Comparison of ENCODE assay signal across 12 cellular contexts in genomic region chr17:5582177-5582885, GRCh38. TPM values are rescaled to one million over a fixed set of nuclear protein-coding genes. Genes with fewer than 3 reads are reported as not detected.
DNase-seq lines count a peak whose midpoint lies in the region; ATAC-seq, FAIRE-seq and TF ChIP-seq lines count a peak whose summit lies in the region.
"Had no signal": no experiment of that assay in that cellular context is flagged by ENCODE, and none has a peak within 500 bp of the region (broad histone marks: within the 10 kb centered on the region; RNA-seq: fewer than 3 reads in every experiment).

No MANE protein-coding gene starts in this region.

- ATAC-seq in SK-N-SH treated with all-trans-retinoic acid at 6 μM for 48 hours (no peak), GM21619 (IDR thresholded peaks at IDR 0.05; ENCODE audit: unreplicated experiment) (no peak)

- H3K79me2 ChIP-seq in SK-N-SH (ENCODE audit: insufficient read depth) = peaks cover 24% of the 10 kb centered on the region
- no peaks in the 10 kb centered on the region for H3K79me2 ChIP-seq in H1 (ENCODE audit: control insufficient read depth in 1 of 2, insufficient read depth in 2 of 2, low read length in 2 of 2)
- H3K79me2 ChIP-seq in neural progenitor cell (ENCODE audit: low read depth) = no peaks in the 10 kb centered on the region

- H3K36me3 ChIP-seq in SK-N-SH (replicated peaks in 1 of 2; ENCODE audit: control insufficient read depth in 1 of 2, insufficient read depth in 2 of 2, low read length in 1 of 2) (peaks cover 3 to 25% of the 10 kb centered on the region in 2 experiments), H1 (ENCODE audit: control insufficient read depth in 2 of 4, insufficient read depth in 4 of 4, low read length in 3 of 4) (no peaks in the 10 kb centered on the region), neural progenitor cell (no peaks in the 10 kb centered on the region)

- DNase-seq in SK-N-SH (no peak), RWPE1 (ENCODE audit: low spot score) (no peak), H1 (ENCODE audit: low read depth in 1 of 2, low spot score in 2 of 2) (no peak), neural progenitor cell (ENCODE audit: low spot score) (no peak), activated gamma-delta T cell (lab: John Stamatoyannopoulos, UW) (no peak)
- no peak for DNase-seq in stimulated activated CD4-positive, alpha-beta T cell treated with anti-CD3 and anti-CD28 coated beads, Interleukin-4, amount 100 ng/mL, for 4 hours
- DNase-seq: NCI-H1417, T1000 had no signal

- no peaks in the 10 kb centered on the region for H3K27me3 ChIP-seq in SK-N-SH (ENCODE audit: insufficient read depth)
- H3K27me3 ChIP-seq in H1 (replicated peaks in 1 of 4; ENCODE audit: control insufficient read depth in 3 of 4, extremely low read depth in 1 of 4, insufficient read depth in 3 of 4, low read length in 3 of 4) = no peaks in the 10 kb centered on the region
- no peaks in the 10 kb centered on the region for H3K27me3 ChIP-seq in neural progenitor cell

- H3K14ac ChIP-seq in H1 (ENCODE audit: insufficient read length) = no peak overlapping the region

- no peak overlapping the region for H2BK20ac ChIP-seq in H1 (ENCODE audit: low read length)

- no peak overlapping the region for H3K23ac ChIP-seq in H1 (ENCODE audit: insufficient read length)

- no peak overlapping the region for H3K4ac ChIP-seq in H1 (replicated peaks; ENCODE audit: insufficient read length, low read depth, low read length)

- peak overlapping the region; percentile 57 for H3K27ac Mint-ChIP-seq in neural progenitor cell
- H3K27ac Mint-ChIP-seq: type B pancreatic cell had no signal

- H3K4me2 ChIP-seq in SK-N-SH (peak overlapping the region; percentile 90), H1 (ENCODE audit: insufficient read depth in 1 of 2, low read depth in 2 of 2, low read length in 2 of 2) (no peak overlapping the region), neural progenitor cell (no peak overlapping the region)

- no peaks in the 10 kb centered on the region for H3K9me2 ChIP-seq in SK-N-SH

- no peaks in the 10 kb centered on the region for H3K23me2 ChIP-seq in H1 (ENCODE audit: low read depth, low read length)

- no peak overlapping the region for H3K4me3 Mint-ChIP-seq in neural progenitor cell
- H3K4me3 Mint-ChIP-seq: type B pancreatic cell had no signal

- no peak for TF ChIP-seq POLR2A in H1 (IDR thresholded peaks at IDR 0.05; ENCODE audit: control extremely low read depth in 1 of 2, low read depth in 2 of 2, low read length in 2 of 2)

- no peak overlapping the region for H2BK120ac ChIP-seq in H1 (replicated peaks; ENCODE audit: low read depth, low read length)

- H3K4me3 ChIP-seq in SK-N-SH (ENCODE audit: low read depth in 2 of 2, low read length in 1 of 2) = peak overlapping the region in 1 of 2 experiments; percentile 61; a peak in 1 of 4 replicates
- H3K4me3 ChIP-seq in H1 (ENCODE audit: extremely low read depth in 1 of 4, insufficient read depth in 2 of 4, low read depth in 3 of 4, low read length in 4 of 4) = no peak overlapping the region
- no peak overlapping the region for H3K4me3 ChIP-seq in neural progenitor cell

- no peak for TF ChIP-seq EP300 in SK-N-SH (IDR thresholded peaks at IDR 0.05; ENCODE audit: borderline replicate concordance in 1 of 2, low read depth in 1 of 2, low read length in 1 of 2)
- TF ChIP-seq EP300 in H1 (IDR thresholded peaks at IDR 0.05; ENCODE audit: borderline replicate concordance in 1 of 2, low read depth in 2 of 2, low read length in 2 of 2) = no peak

- H3K79me1 ChIP-seq in H1 (ENCODE audit: low read depth, low read length) = no peaks in the 10 kb centered on the region

- no peak for FAIRE-seq in H1 (lab: Jason Lieb, UNC)

- H2BK12ac ChIP-seq in H1 (ENCODE audit: low read depth, low read length) = no peak overlapping the region

- H3K9ac ChIP-seq in SK-N-SH = no peak overlapping the region
- H3K9ac ChIP-seq in H1 (replicated peaks in 1 of 4; ENCODE audit: extremely low read depth in 1 of 4, low read depth in 3 of 4, low read length in 3 of 4) = no peak overlapping the region
- H3K9ac ChIP-seq in neural progenitor cell = no peak overlapping the region

- H3K9me3 ChIP-seq in SK-N-SH (no peaks in the 10 kb centered on the region), H1 (ENCODE audit: insufficient read depth in 2 of 2, low read depth in 1 of 2, low read length in 1 of 2) (no peaks in the 10 kb centered on the region), neural progenitor cell (ENCODE audit: low read depth) (no peaks in the 10 kb centered on the region)

- H3K4me1 ChIP-seq in SK-N-SH (ENCODE audit: control insufficient read depth in 1 of 2, insufficient read depth in 2 of 2, low read depth in 1 of 2, low read length in 1 of 2) (peaks cover 0 to 20% of the 10 kb centered on the region in 2 experiments; a peak in 3 of 4 replicates), H1 (replicated peaks in 1 of 4; ENCODE audit: control insufficient read depth in 3 of 4, insufficient read depth in 4 of 4, low read length in 3 of 4) (peaks cover 0 to 3% (median 0%) of the 10 kb centered on the region in 4 experiments; a peak in 1 of 7 replicates), neural progenitor cell (no peaks in the 10 kb centered on the region)

- H3F3A ChIP-seq in SK-N-SH (replicated peaks; ENCODE audit: insufficient read depth) (peaks cover 28% of the 10 kb centered on the region), neural progenitor cell (ENCODE audit: low read depth) (no peaks in the 10 kb centered on the region)

- H4K20me1 ChIP-seq in SK-N-SH (ENCODE audit: insufficient read depth) = no peaks in the 10 kb centered on the region
- H4K20me1 ChIP-seq in H1 (replicated peaks in 1 of 2; ENCODE audit: control insufficient read depth in 1 of 2, insufficient read depth in 2 of 2, low read length in 2 of 2) = no peaks in the 10 kb centered on the region
- no peaks in the 10 kb centered on the region for H4K20me1 ChIP-seq in neural progenitor cell (ENCODE audit: low read depth)

- H3K4me1 Mint-ChIP-seq in neural progenitor cell = peaks cover 10% of the 10 kb centered on the region

- H3K27ac ChIP-seq in SK-N-SH (ENCODE audit: low read depth in 2 of 2, low read length in 1 of 2) = no peak overlapping the region
- H3K27ac ChIP-seq in RWPE1 = peak overlapping the region; percentile 99
- no peak overlapping the region for H3K27ac ChIP-seq in H1 (ENCODE audit: low read depth, low read length)
- no peak overlapping the region for H3K27ac ChIP-seq in neural progenitor cell
- H3K27ac ChIP-seq: 22Rv1 had no signal

- no peak overlapping the region for H4K5ac ChIP-seq in H1 (ENCODE audit: insufficient read length, low read depth, low read length)

- no peak overlapping the region for H2AK5ac ChIP-seq in H1 (ENCODE audit: low read depth, low read length)

- 68% methylated on average over 8 of the region's 9 CpGs for WGBS in SK-N-SH (ENCODE audit: low lambda C conversion rate)
- 90% methylated on average over 9 of the region's 9 CpGs; no CpG with 5 or more reads in 1 of the 2 experiments for WGBS in H1 (ENCODE audit: extremely low coverage in 1 of 2, insufficient coverage in 1 of 2, insufficient read length in 1 of 2, insufficient replicate concordance in 2 of 2, low coverage in 1 of 2, low lambda C conversion rate in 2 of 2, missing lambda C conversion rate in 1 of 2), 2 experiments

- H3K9me3 Mint-ChIP-seq in neural progenitor cell = peaks cover 3% of the 10 kb centered on the region
- H3K9me3 Mint-ChIP-seq: type B pancreatic cell had no signal

- peaks cover 5% of the 10 kb centered on the region for H3K27me3 Mint-ChIP-seq in neural progenitor cell (ENCODE audit: insufficient read depth, low read depth)

- POLR2A ChIA-PET in SK-N-SH (lab: Yijun Ruan, JAX) (no interaction called here), RWPE1 (lab: Yijun Ruan, JAX; ENCODE audit: low non-redundant PET) (interaction anchor here (0.6 kb wide), 1 partner anchor 49 kb away, joined by 14 read pairs; no protein-coding TSS in a partner anchor), H1 (lab: Charles Lee; ENCODE audit: partially characterized antibody) (no interaction called here)

- H4K8ac ChIP-seq in H1 (ENCODE audit: extremely low read depth, insufficient read depth, low read length) = peak overlapping the region; percentile 14

- H2BK5ac ChIP-seq in H1 (ENCODE audit: low read depth, low read length) = no peak overlapping the region

- TF ChIP-seq RAD21 in SK-N-SH (IDR thresholded peaks at IDR 0.05; ENCODE audit: low read length) = no peak
- TF ChIP-seq RAD21 in H1 (IDR thresholded peaks at IDR 0.05 in 1 of 2, conservative IDR thresholded peaks at IDR 0.05 in 1 of 2; ENCODE audit: low read depth in 2 of 2, low read length in 2 of 2) = no peak

- CTCF ChIA-PET in SK-N-SH (lab: Yijun Ruan, JAX) (interaction anchor here (1.7 to 1.8 kb wide), 2 partner anchors 10 to 840 kb away, joined by 5 to 8 read pairs; no protein-coding TSS in a partner anchor), RWPE1 (lab: Yijun Ruan, JAX) (interaction anchor here (0.6 to 1.0 kb wide), 5 partner anchors 10 to 198 kb away, joined by 3 to 5 read pairs (median 3); no protein-coding TSS in a partner anchor), H1 (lab: Charles Lee; ENCODE audit: partially characterized antibody) (interaction anchor here (0.5 to 2.4 kb wide), 4 partner anchors 9 to 859 kb away, joined by 3 to 14 read pairs (median 4); no protein-coding TSS in a partner anchor)

- H3K56ac ChIP-seq in H1 (replicated peaks; ENCODE audit: insufficient read length, low read depth, low read length) = no peak overlapping the region

- TF ChIP-seq CTCF in SK-N-SH (IDR thresholded peaks at IDR 0.05) (no peak), RWPE1 (conservative IDR thresholded peaks at IDR 0.05; ENCODE audit: low read depth) (no peak), H1 (IDR thresholded peaks at IDR 0.05; ENCODE audit: control extremely low read depth in 1 of 3, insufficient read depth in 1 of 3, low read depth in 1 of 3, low read length in 3 of 3) (no peak), neural progenitor cell (IDR thresholded peaks at IDR 0.05) (no peak)

- no peak overlapping the region for H3K18ac ChIP-seq in H1 (ENCODE audit: extremely low read depth, low read length)

- H2AFZ ChIP-seq in SK-N-SH (ENCODE audit: low read depth) (no peak overlapping the region), H1 (ENCODE audit: low read length) (no peak overlapping the region), neural progenitor cell (replicated peaks) (no peak overlapping the region)

- no peaks in the 10 kb centered on the region for H3K36me3 Mint-ChIP-seq in neural progenitor cell
- H3K36me3 Mint-ChIP-seq: type B pancreatic cell had no signal

- H2BK15ac ChIP-seq in H1 (ENCODE audit: low read length) = no peak overlapping the region

- H4K91ac ChIP-seq in H1 (replicated peaks; ENCODE audit: insufficient read length, low read length) = no peak overlapping the region

RNA-seq across cellular contexts. Expression of gene NLRP1, which starts 2.0 kb away (rescaled TPM):
- polyA plus RNA-seq in SK-N-SH (2012; rRNA removed) = 51.4 and 53.0 TPM in 2 replicates
- polyA plus RNA-seq in SK-N-SH (2012; cell fraction: cytosol; rRNA removed) = 32.5 and 42.2 TPM in 2 replicates
- polyA plus RNA-seq in SK-N-SH (2012; cell fraction: nucleus; rRNA removed) = 87.5 and 109 TPM in 2 replicates
- 10.0 and 10.4 TPM in 2 replicates for total RNA-seq in H1 (2021; fragmentation: NEBNext Ultra II Directional; extraction: Animal tissue kit (Norgen Biotek cat#: 25700))
- 8.6 and 9.2 TPM in 2 replicates for polyA plus RNA-seq in H1 (2011; rRNA removed)
- polyA plus RNA-seq in H1 (2011; cell fraction: cytosol; rRNA removed) = 11.0 TPM
- polyA plus RNA-seq in H1 (2011; cell fraction: nucleus; rRNA removed) = 6.3 TPM
- polyA plus RNA-seq in H1 (2012, experiment 1 of 2) = 4.7 to 7.5 TPM (median 6.6 TPM) in 4 replicates
- 7.4 TPM for polyA plus RNA-seq in H1 (2012, experiment 2 of 2)
- polyA plus RNA-seq in H1 (2013, experiment 1 of 2) = 5.8 TPM
- polyA plus RNA-seq in H1 (2013, experiment 2 of 2) = 5.1 TPM
- 0.59 and 1.5 TPM in 2 replicates for polyA minus RNA-seq in H1 (2011; rRNA and poly(A)+ RNA removed)
- 4.1 TPM for polyA minus RNA-seq in H1 (2011; cell fraction: cytosol; rRNA and poly(A)+ RNA removed)
- 3.3 TPM for polyA minus RNA-seq in H1 (2011; cell fraction: nucleus; rRNA and poly(A)+ RNA removed)
- total RNA-seq in neural progenitor cell (ENCODE audit: low replicate concordance) = 29.3 and 88.3 TPM in 2 replicates
